18 cellular contexts compared by ENCODE assay signal in genomic region chrX:71935542-71935941, GRCh38. TPM values are rescaled to one million over a fixed set of nuclear protein-coding genes. Genes with fewer than 3 reads are reported as not detected.
A peak's percentile ranks its signal among the peaks of the same experiment; 100 is the strongest.
DNase-seq lines count a peak whose midpoint lies in the region; ATAC-seq and TF ChIP-seq lines count a peak whose summit lies in the region.
"Had no signal": no experiment of that assay in that cellular context is flagged by ENCODE, and none has a peak within 500 bp of the region (broad histone marks: within the 10 kb centered on the region; RNA-seq: fewer than 3 reads in every experiment).

No MANE protein-coding gene starts in this region.

- peak overlapping the region in 4 of 12 donors; percentile 22 to 49 (median 28) for H3K27ac ChIP-seq in heart left ventricle
- H3K27ac ChIP-seq: HL-60 had no signal

- TF ChIP-seq CTCF in heart left ventricle (IDR thresholded peaks at IDR 0.05) = no peak
- TF ChIP-seq CTCF in omental fat pad (IDR thresholded peaks at IDR 0.05) = no peak

- no peaks in the 10 kb centered on the region for H3K9me3 ChIP-seq in heart left ventricle
- H3K9me3 ChIP-seq: SK-N-SH had no signal

- TF ChIP-seq POLR2A in heart left ventricle (IDR thresholded peaks at IDR 0.05) = no peak

- no peak overlapping the region for H3K4me3 ChIP-seq in heart left ventricle

- intact Hi-C loops in Right ventricle myocardium inferior (cut with DNase I) (no loop called here), cardiac septum (cut with DNase I) (no loop called here), heart left ventricle (cut with DNase I) (no loop called here)

- no peaks in the 10 kb centered on the region for H3K36me3 ChIP-seq in heart left ventricle

- no peak for DNase-seq in Right ventricle myocardium inferior (ENCODE audit: missing footprints)
- no peak for DNase-seq in cardiac septum (ENCODE audit: low spot score)
- no peak for DNase-seq in heart left ventricle
- DNase-seq in omental fat pad (ENCODE audit: low spot score) = no peak
- DNase-seq in H4 (ENCODE audit: low spot score) = no peak
- DNase-seq in stimulated activated CD4-positive, alpha-beta T cell treated with anti-CD3 and anti-CD28 coated beads, Interleukin-4, amount 100 ng/mL, for 1 hour = no peak
- no peak for DNase-seq in A172 (ENCODE audit: low spot score)
- DNase-seq: activated CD4-positive, alpha-beta T cell treated with anti-CD3 and anti-CD28 coated beads, Interleukin-2, amount 50 U/mL, for 4 hours; activated naive CD8-positive, alpha-beta T cell treated with anti-CD3 and anti-CD28 coated beads, Interleukin-2, amount 10 ng/mL, durations not matched to agents 7 days and 5 days; activated T-cell treated with anti-CD3 and anti-CD28 coated beads, Interleukin-2, amount 50 U/mL, for 72 hours; CD4-positive, alpha-beta memory T cell; effector memory CD8-positive, alpha-beta T cell; GDM1; SK-N-SH; stimulated activated CD4-positive, alpha-beta T cell treated with anti-CD3 and anti-CD28 coated beads, Interleukin-4, amount 100 ng/mL, for 24 hours; trophoblast cell had no signal

- H3K27me3 ChIP-seq in heart left ventricle = peaks cover 0 to 24% (median 0%) of the 10 kb centered on the region in 9 donors

- peaks cover 0 to 7% (median 0%) of the 10 kb centered on the region in 12 donors for H3K4me1 ChIP-seq in heart left ventricle

- ATAC-seq in Right ventricle myocardium inferior (peak; percentile 86), heart left ventricle (peak in 3 of 4 donors; percentile 42 to 78 (median 56)), omental fat pad (ENCODE audit: low FRiP score) (peak; percentile 48), GM18858 (IDR thresholded peaks at IDR 0.05; ENCODE audit: unreplicated experiment) (no peak)
- ATAC-seq: activated T-cell treated with anti-CD3 and anti-CD28 coated beads, Interleukin-2, amount 50 U/mL, for 72 hours; effector memory CD8-positive, alpha-beta T cell had no signal

- 65 to 81% (median 78%) methylated on average over 2 of the region's 2 CpGs for WGBS in heart left ventricle, 4 donors

RNA-seq across cellular contexts. Expression of gene NHSL2, which starts 24.9 kb away (rescaled TPM):
- total RNA-seq in Right ventricle myocardium inferior (5.7 TPM), cardiac septum (6.7 TPM), heart left ventricle (10 to 100 TPM in 2 of 9 donors, 1 to 10 TPM in 7; 3.1 to 14.0 (median 5.8) TPM), omental fat pad (10 to 100 TPM; 12.8 to 20.2 (median 14.0) TPM)
- polyA plus RNA-seq in heart left ventricle = 1 to 10 TPM; 1.8 to 2.4 TPM
- under 0.01 and 0.06 TPM in 2 replicates for total RNA-seq in H4 (2014; rRNA removed; shearing (Covaris generic))
- total RNA-seq in A172 (2014; rRNA removed; shearing (Covaris generic)) = not detected in 2 replicates
